8 cellular contexts compared by ENCODE assay signal in genomic region chr10:394439-395101, GRCh38.
DNase-seq lines count a peak whose midpoint lies in the region; ATAC-seq, FAIRE-seq and TF ChIP-seq lines count a peak whose summit lies in the region.
"Not testable (repeated sequence)": the region's sequence is repeated elsewhere in the genome, so short reads cannot be mapped to it uniquely, and the experiment has no call there.

No MANE protein-coding gene starts in this region.

- CTCF ChIA-PET in CD8-positive, alpha-beta T cell (lab: Charles Lee): not testable (repeated sequence)
- CTCF ChIA-PET in H1 (lab: Charles Lee; ENCODE audit: partially characterized antibody): interaction anchor here (0.7 kb wide), 1 partner anchor 302 kb away, joined by 3 read pairs; no protein-coding TSS in a partner anchor

- not testable (repeated sequence) for H4K5ac ChIP-seq in H1 (ENCODE audit: insufficient read length, low read depth, low read length)

- peak overlapping the region; percentile 49 for H3K27ac Mint-ChIP-seq in CD8-positive, alpha-beta T cell

- not testable (repeated sequence) for H3K23ac ChIP-seq in H1 (ENCODE audit: insufficient read length)

- H3K23me2 ChIP-seq in H1 (ENCODE audit: low read depth, low read length): not testable (repeated sequence)

- not testable (repeated sequence) for H3K9me3 Mint-ChIP-seq in CD8-positive, alpha-beta T cell

- not testable (repeated sequence) for H3K4me3 ChIP-seq in CD8-positive, alpha-beta T cell (ENCODE audit: low read depth, low read length); Loucy (ENCODE audit: low read length, poor library complexity, severe bottlenecking); adrenal gland; H1 (ENCODE audit: extremely low read depth in 1 of 4, insufficient read depth in 2 of 4, low read depth in 3 of 4, low read length in 4 of 4); muscle layer of colon (ENCODE audit: low read depth in 1 of 2, low read length in 2 of 2); retinal pigment epithelial cell (ENCODE audit: low read length); tibial artery

- 0 out of 2 replicates have a peak overlapping the region, but pooled peaks have one; percentile 19 for H2BK15ac ChIP-seq in H1 (ENCODE audit: low read length)

- peak overlapping the region; percentile 97 for H2BK120ac ChIP-seq in H1 (replicated peaks; ENCODE audit: low read depth, low read length)

- H3K14ac ChIP-seq in H1 (ENCODE audit: insufficient read length): not testable (repeated sequence)

- H3K18ac ChIP-seq in H1 (ENCODE audit: extremely low read depth, low read length): peak overlapping the region; percentile 68

- TF ChIP-seq RAD21 in H1 (IDR thresholded peaks at IDR 0.05 in 1 of 2, conservative IDR thresholded peaks at IDR 0.05 in 1 of 2; ENCODE audit: low read depth in 2 of 2, low read length in 2 of 2): not testable (repeated sequence)

- TF ChIP-seq POLR2A in adrenal gland (IDR thresholded peaks at IDR 0.05): peak in 1 of 2 donors; percentile 19
- not testable (repeated sequence) for TF ChIP-seq POLR2A in H1 (IDR thresholded peaks at IDR 0.05; ENCODE audit: control extremely low read depth in 1 of 2, low read depth in 2 of 2, low read length in 2 of 2)

- H2BK12ac ChIP-seq in H1 (ENCODE audit: low read depth, low read length): peak overlapping the region; percentile 97; the same call in 1 of the 2 replicates

- not testable (repeated sequence) for DNase-seq in CD8-positive, alpha-beta T cell; left ventricle myocardium superior
- DNase-seq in adrenal gland (peak; percentile 56 to 81 (median 71)), H1 (ENCODE audit: low read depth in 1 of 2, low spot score in 2 of 2) (peak in 1 of 2 experiments; percentile 57), retinal pigment epithelial cell (ENCODE audit: low read depth) (peak; percentile 38), tibial artery (peak; percentile 38 to 69)

- peak overlapping the region; percentile 92 for H3K4ac ChIP-seq in H1 (replicated peaks; ENCODE audit: insufficient read length, low read depth, low read length)

- H3K79me2 ChIP-seq in Loucy (ENCODE audit: insufficient read depth, low read length); H1 (ENCODE audit: control insufficient read depth in 1 of 2, insufficient read depth in 2 of 2, low read length in 2 of 2): not testable (repeated sequence)

- POLR2A ChIA-PET in CD8-positive, alpha-beta T cell (lab: Charles Lee); H1 (lab: Charles Lee; ENCODE audit: partially characterized antibody): not testable (repeated sequence)

- TF ChIP-seq EP300 in H1 (IDR thresholded peaks at IDR 0.05; ENCODE audit: borderline replicate concordance in 1 of 2, low read depth in 2 of 2, low read length in 2 of 2): not testable (repeated sequence)

- not testable (repeated sequence) for H3F3A ChIP-seq in Loucy (ENCODE audit: low read depth)

- not testable (repeated sequence) for H4K20me1 ChIP-seq in Loucy (ENCODE audit: insufficient read depth, low read length, poor library complexity, severe bottlenecking); H1 (replicated peaks in 1 of 2; ENCODE audit: control insufficient read depth in 1 of 2, insufficient read depth in 2 of 2, low read length in 2 of 2)

- H3K27me3 ChIP-seq in CD8-positive, alpha-beta T cell (ENCODE audit: insufficient read depth, low read length); Loucy (ENCODE audit: insufficient read depth, low read length, poor library complexity, severe bottlenecking); adrenal gland; H1 (replicated peaks in 1 of 4; ENCODE audit: control insufficient read depth in 3 of 4, extremely low read depth in 1 of 4, insufficient read depth in 3 of 4, low read length in 3 of 4); muscle layer of colon (ENCODE audit: control insufficient read depth in 1 of 2, insufficient read depth in 2 of 2, low read length in 2 of 2); tibial artery: not testable (repeated sequence)

- not testable (repeated sequence) for H3K4me1 ChIP-seq in CD8-positive, alpha-beta T cell (ENCODE audit: insufficient read depth, low read length); Loucy (ENCODE audit: insufficient read depth, low read length, poor library complexity, severe bottlenecking); adrenal gland (replicated peaks in 1 of 2)
- H3K4me1 ChIP-seq in H1 (replicated peaks in 1 of 4; ENCODE audit: control insufficient read depth in 3 of 4, insufficient read depth in 4 of 4, low read length in 3 of 4): peaks cover 0 to 11% (median 6%) of the 10 kb centered on the region in 4 experiments; a peak in 6 of 7 replicates
- H3K4me1 ChIP-seq in muscle layer of colon (ENCODE audit: insufficient read depth, low read length): peaks cover 21% of the 10 kb centered on the region
- peaks cover 0 to 18% (median 8%) of the 10 kb centered on the region in 4 donors for H3K4me1 ChIP-seq in tibial artery

- H3K27me3 Mint-ChIP-seq in CD8-positive, alpha-beta T cell (ENCODE audit: low read depth): not testable (repeated sequence)

- H3K56ac ChIP-seq in H1 (replicated peaks; ENCODE audit: insufficient read length, low read depth, low read length): not testable (repeated sequence)

- peak overlapping the region; percentile 95 for H4K91ac ChIP-seq in H1 (replicated peaks; ENCODE audit: insufficient read length, low read length)

- H3K4me1 Mint-ChIP-seq in CD8-positive, alpha-beta T cell (ENCODE audit: low read depth): not testable (repeated sequence)

- not testable (repeated sequence) for H3K4me3 Mint-ChIP-seq in CD8-positive, alpha-beta T cell

- H2AFZ ChIP-seq in Loucy (ENCODE audit: low read length) (peak overlapping the region; percentile 33; the same call in 1 of the 2 replicates), H1 (ENCODE audit: low read length) (peak overlapping the region; percentile 77)

- peak overlapping the region; percentile 55; the same call in 1 of the 2 replicates for H2BK20ac ChIP-seq in H1 (ENCODE audit: low read length)

- H3K27ac ChIP-seq in CD8-positive, alpha-beta T cell (ENCODE audit: low read depth, low read length); tibial artery: not testable (repeated sequence)
- H3K27ac ChIP-seq in adrenal gland (peak overlapping the region in 4 of 5 donors; percentile 54 to 89 (median 64)), H1 (ENCODE audit: low read depth, low read length) (0 out of 2 replicates have a peak overlapping the region, but pooled peaks have one; percentile 15), muscle layer of colon (ENCODE audit: low read depth, low read length) (peak overlapping the region; percentile 37)

- H3K79me1 ChIP-seq in H1 (ENCODE audit: low read depth, low read length): not testable (repeated sequence)

- H4K8ac ChIP-seq in H1 (ENCODE audit: extremely low read depth, insufficient read depth, low read length): peak overlapping the region; percentile 71; the same call in 1 of the 2 replicates

- not testable (repeated sequence) for ATAC-seq in CD8-positive, alpha-beta T cell
- peak; percentile 64 for ATAC-seq in left ventricle myocardium superior

- H3K36me3 ChIP-seq in CD8-positive, alpha-beta T cell (ENCODE audit: insufficient read depth, low read length); Loucy (ENCODE audit: insufficient read depth, low read length); adrenal gland (replicated peaks in 1 of 2); H1 (ENCODE audit: control insufficient read depth in 2 of 4, insufficient read depth in 4 of 4, low read length in 3 of 4): not testable (repeated sequence)
- H3K36me3 ChIP-seq in muscle layer of colon (ENCODE audit: insufficient read depth, low read length) (peaks cover 19% of the 10 kb centered on the region), tibial artery (peaks cover 15 to 24% (median 18%) of the 10 kb centered on the region in 3 donors)

- H2AK5ac ChIP-seq in H1 (ENCODE audit: low read depth, low read length): peak overlapping the region; percentile 43; the same call in 1 of the 2 replicates

- H3K36me3 Mint-ChIP-seq in CD8-positive, alpha-beta T cell: not testable (repeated sequence)

- TF ChIP-seq CTCF in CD8-positive, alpha-beta T cell (IDR thresholded peaks at IDR 0.05); Loucy (conservative IDR thresholded peaks at IDR 0.05; ENCODE audit: low read length); adrenal gland (IDR thresholded peaks at IDR 0.05); retinal pigment epithelial cell (conservative IDR thresholded peaks at IDR 0.05; ENCODE audit: low read depth, low read length); tibial artery (IDR thresholded peaks at IDR 0.05): not testable (repeated sequence)
- TF ChIP-seq CTCF in H1 (IDR thresholded peaks at IDR 0.05; ENCODE audit: control extremely low read depth in 1 of 3, insufficient read depth in 1 of 3, low read depth in 1 of 3, low read length in 3 of 3): peak in 1 of 3 experiments; percentile 25; a peak in 1 of 4 replicates

- intact Hi-C loops in CD8-positive, alpha-beta T cell (cut with DNase I, micrococcal nuclease); adrenal gland (cut with DNase I); left ventricle myocardium superior (cut with micrococcal nuclease); tibial artery (cut with DNase I; ENCODE audit: low total_unique reads): not testable (repeated sequence)

- H3K9me3 ChIP-seq in CD8-positive, alpha-beta T cell (ENCODE audit: low read length); Loucy (ENCODE audit: insufficient read depth, low read depth, low read length); adrenal gland (replicated peaks in 1 of 3); H1 (ENCODE audit: insufficient read depth in 2 of 2, low read depth in 1 of 2, low read length in 1 of 2); muscle layer of colon (ENCODE audit: low read length); tibial artery: not testable (repeated sequence)

- peak; percentile 85 for FAIRE-seq in H1 (lab: Jason Lieb, UNC)

- not testable (repeated sequence) for H3K4me2 ChIP-seq in Loucy (ENCODE audit: low read depth, low read length, poor library complexity, severe bottlenecking)
- 0 out of 4 replicates have a peak overlapping the region, but pooled peaks of 1 of the 2 experiments have one; percentile 15 for H3K4me2 ChIP-seq in H1 (ENCODE audit: insufficient read depth in 1 of 2, low read depth in 2 of 2, low read length in 2 of 2)

- peak overlapping the region; percentile 87 for H2BK5ac ChIP-seq in H1 (ENCODE audit: low read depth, low read length)

- WGBS in adrenal gland, 4 donors: 56 to 63% (median 59%) methylated on average over 21 of the region's 21 CpGs
- WGBS in H1 (ENCODE audit: extremely low coverage in 1 of 2, insufficient coverage in 1 of 2, insufficient read length in 1 of 2, insufficient replicate concordance in 2 of 2, low coverage in 1 of 2, low lambda C conversion rate in 2 of 2, missing lambda C conversion rate in 1 of 2), 2 experiments: 56% methylated on average over 21 of the region's 21 CpGs; no CpG with 5 or more reads in 1 of the 2 experiments

- not testable (repeated sequence) for H3K9me2 ChIP-seq in Loucy (replicated peaks; ENCODE audit: low read depth, low read length)

- not testable (repeated sequence) for H3K9ac ChIP-seq in Loucy (ENCODE audit: low read depth, low read length, poor library complexity, severe bottlenecking); muscle layer of colon (ENCODE audit: low read length)
- H3K9ac ChIP-seq in H1 (replicated peaks in 1 of 4; ENCODE audit: extremely low read depth in 1 of 4, low read depth in 3 of 4, low read length in 3 of 4): peak overlapping the region in 1 of 4 experiments; percentile 61; a peak in 1 of 7 replicates
